Comparison of ENCODE assay signal across 20 cellular contexts in the genomic region with DNA sequence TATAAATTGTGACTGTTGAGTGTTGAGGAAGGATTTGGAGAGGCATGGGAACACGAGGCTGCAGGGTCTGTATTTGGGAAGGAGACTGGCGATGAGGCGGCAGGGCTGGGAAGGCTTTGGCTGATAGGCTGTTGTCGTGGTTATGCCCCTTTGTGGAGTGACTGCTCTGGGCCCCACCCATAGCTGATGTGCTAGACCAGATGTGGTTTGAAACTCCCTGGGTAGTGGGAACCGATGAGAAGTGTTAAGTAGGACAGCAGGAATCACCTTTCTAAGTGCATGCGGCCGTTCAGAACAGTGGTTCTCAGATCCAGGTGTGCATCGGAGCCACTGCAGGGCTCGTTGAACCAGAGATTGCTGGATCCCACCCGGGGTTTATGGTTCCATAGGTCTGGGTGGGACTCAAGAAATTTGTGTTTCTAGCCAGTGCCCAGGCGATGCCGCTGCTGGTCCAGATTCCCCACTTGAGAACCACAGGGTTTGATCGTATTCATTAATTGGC. TPM values are rescaled to one million over a fixed set of nuclear protein-coding genes. Genes with fewer than 3 reads are reported as not detected.
DNase-seq lines count a peak whose midpoint lies in the region; ATAC-seq and TF ChIP-seq lines count a peak whose summit lies in the region.
"Had no signal": no experiment of that assay in that cellular context is flagged by ENCODE, and none has a peak within 500 bp of the region (broad histone marks: within the 10 kb centered on the region; RNA-seq: fewer than 3 reads in every experiment).

No MANE protein-coding gene starts in this region.

- TF ChIP-seq EP300 in sigmoid colon (IDR thresholded peaks at IDR 0.05): no peak

- no peak for TF ChIP-seq CTCF in sigmoid colon (IDR thresholded peaks at IDR 0.05)

- intact Hi-C loops in sigmoid colon (cut with DNase I): no loop called here

- peak overlapping the region; percentile 51 for H3K27ac Mint-ChIP-seq in activated naive CD4-positive, alpha-beta T cell treated with anti-CD3 and anti-CD28 coated beads, Interleukin-2, amount 50 U/mL, for 24 hours
- peak overlapping the region; percentile 74 to 85 for H3K27ac Mint-ChIP-seq in effector memory CD8-positive, alpha-beta T cell

- H3K9me3 Mint-ChIP-seq in activated naive CD4-positive, alpha-beta T cell treated with anti-CD3 and anti-CD28 coated beads, Interleukin-2, amount 50 U/mL, for 24 hours: no peaks in the 10 kb centered on the region
- no peaks in the 10 kb centered on the region for H3K9me3 Mint-ChIP-seq in effector memory CD8-positive, alpha-beta T cell

- H3K4me1 Mint-ChIP-seq in activated naive CD4-positive, alpha-beta T cell treated with anti-CD3 and anti-CD28 coated beads, Interleukin-2, amount 50 U/mL, for 24 hours: peaks cover 59% of the 10 kb centered on the region
- H3K4me1 Mint-ChIP-seq in effector memory CD8-positive, alpha-beta T cell (ENCODE audit: low read depth in 2 of 2): peaks cover 41 to 42% of the 10 kb centered on the region in 2 donors

- H3K36me3 Mint-ChIP-seq in activated naive CD4-positive, alpha-beta T cell treated with anti-CD3 and anti-CD28 coated beads, Interleukin-2, amount 50 U/mL, for 24 hours: peaks cover 2% of the 10 kb centered on the region
- peaks cover 2% of the 10 kb centered on the region for H3K36me3 Mint-ChIP-seq in effector memory CD8-positive, alpha-beta T cell (ENCODE audit: insufficient read depth)

- H3K27ac ChIP-seq in sigmoid colon: no peak overlapping the region
- H3K27ac ChIP-seq: cardiac muscle cell, pancreas, Peyer's patch, tibial artery had no signal

- no peaks in the 10 kb centered on the region for H3K27me3 ChIP-seq in sigmoid colon
- H3K27me3 ChIP-seq: cardiac muscle cell, pancreas, Peyer's patch, tibial artery had no signal

- peak; percentile 99 for ATAC-seq in effector memory CD8-positive, alpha-beta T cell (replicated peaks)
- ATAC-seq in HG02759 (IDR thresholded peaks at IDR 0.05; ENCODE audit: unreplicated experiment): no peak
- ATAC-seq: HepG2, left colon, pancreas had no signal

- no peaks in the 10 kb centered on the region for H3K36me3 ChIP-seq in sigmoid colon
- H3K36me3 ChIP-seq: cardiac muscle cell, HAP-1, pancreas, Peyer's patch, tibial artery had no signal

- H3K27me3 Mint-ChIP-seq in activated naive CD4-positive, alpha-beta T cell treated with anti-CD3 and anti-CD28 coated beads, Interleukin-2, amount 50 U/mL, for 24 hours: no peaks in the 10 kb centered on the region
- H3K27me3 Mint-ChIP-seq in effector memory CD8-positive, alpha-beta T cell: no peaks in the 10 kb centered on the region

- WGBS in sigmoid colon, 2 donors: 75 to 79% methylated on average over 13 of the region's 13 CpGs

- no peak for DNase-seq in activated naive CD4-positive, alpha-beta T cell (lab: John Stamatoyannopoulos, UW)
- peak; percentile 20 for DNase-seq in Jurkat, Clone E6-1 (ENCODE audit: low read depth, low spot score)
- peak in 2 of 3 experiments; percentile 16 to 27 for DNase-seq in effector memory CD8-positive, alpha-beta T cell
- DNase-seq in sigmoid colon (peak; percentile 42), GM03348 (ENCODE audit: low spot score) (no peak), inferior parietal cortex (ENCODE audit: extremely low spot score) (no peak)
- DNase-seq: activated CD4-positive, CD25-positive, alpha-beta regulatory T cell; DMS153; hippocampal formation; NCI-H1092; pancreas; Peyer's patch; stimulated activated CD4-positive, alpha-beta T cell treated with anti-CD3 and anti-CD28 coated beads, Interleukin-4, amount 100 ng/mL, for 1 hour; tibial artery had no signal

- H3K4me3 ChIP-seq in Jurkat, Clone E6-1 (ENCODE audit: low read length): no peak overlapping the region
- no peak overlapping the region for H3K4me3 ChIP-seq in sigmoid colon
- H3K4me3 ChIP-seq: cardiac muscle cell, HAP-1, pancreas, Peyer's patch, tibial artery had no signal

- H3K4me3 Mint-ChIP-seq in activated naive CD4-positive, alpha-beta T cell treated with anti-CD3 and anti-CD28 coated beads, Interleukin-2, amount 50 U/mL, for 24 hours: peak overlapping the region; percentile 37
- H3K4me3 Mint-ChIP-seq in effector memory CD8-positive, alpha-beta T cell: peak overlapping the region; percentile 55 to 66

- H3K9me3 ChIP-seq in sigmoid colon: no peaks in the 10 kb centered on the region
- H3K9me3 ChIP-seq: HAP-1, pancreas, Peyer's patch, tibial artery had no signal

- TF ChIP-seq POLR2A in sigmoid colon (IDR thresholded peaks at IDR 0.05): no peak

- H3K4me1 ChIP-seq in sigmoid colon: peaks cover 0 to 7% (median 7%) of the 10 kb centered on the region in 4 donors
- H3K4me1 ChIP-seq: HAP-1 had no signal

RNA-seq across cellular contexts. Expression of gene TBC1D14, which starts 42.3 kb away (rescaled TPM):
- polyA plus RNA-seq in Jurkat, Clone E6-1 (2012; ENCODE audit: insufficient read depth, insufficient read length): 59.6 TPM
- 10 to 100 TPM; 26.3 to 46.4 (median 32.6) TPM for total RNA-seq in sigmoid colon
- polyA plus RNA-seq in sigmoid colon: 10 to 100 TPM; 19.2 to 38.5 (median 22.2) TPM

Comparison
In these comparisons a context has a peak if more than half of its experiments do, and no peak if none do; other contexts are left out.
1. DNase-seq: peak in Jurkat, Clone E6-1 (single experiment), effector memory CD8-positive, alpha-beta T cell (2 of 3) and sigmoid colon (single experiment); none in activated naive CD4-positive, alpha-beta T cell (0 of 4), GM03348 (single experiment) and inferior parietal cortex (single experiment).